ENCODE assay signal across 8 cellular contexts in the genomic region with DNA sequence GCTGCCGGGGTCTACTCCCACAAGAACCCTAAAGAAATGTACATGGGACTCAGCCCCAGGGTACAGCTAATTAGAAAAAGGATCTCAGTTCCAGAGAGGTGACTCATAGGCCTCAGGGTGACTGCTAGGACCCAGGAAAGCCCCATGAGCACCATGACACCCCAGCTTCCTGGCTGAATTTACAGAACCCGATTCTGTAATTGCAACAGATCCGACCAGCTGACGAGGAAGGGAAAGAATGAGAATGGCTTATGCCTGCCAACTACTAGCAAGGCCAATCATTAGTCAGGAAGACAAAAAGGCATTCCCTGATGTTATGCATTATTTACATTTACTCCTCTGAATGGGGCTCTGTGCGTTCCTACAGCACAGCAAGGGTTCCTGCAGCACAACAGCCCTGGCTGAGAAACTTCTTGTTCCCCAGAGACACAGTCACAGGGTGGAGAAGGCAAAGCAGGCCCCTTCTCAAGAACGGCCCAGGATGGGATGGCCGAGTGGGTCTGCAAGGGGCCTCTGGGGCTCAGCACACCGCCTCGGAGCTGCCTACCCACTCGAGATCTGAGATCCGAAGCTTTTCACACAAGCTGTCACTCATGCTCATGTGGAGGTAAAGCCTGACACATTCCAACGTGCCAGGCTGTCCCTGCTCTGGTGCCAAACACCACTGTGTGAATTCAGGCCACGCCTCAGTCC. TPM values are rescaled to one million over a fixed set of nuclear protein-coding genes. Genes with fewer than 3 reads are reported as not detected.
DNase-seq lines count a peak whose midpoint lies in the region; ATAC-seq lines count a peak whose summit lies in the region.

No MANE protein-coding gene starts in this region.

- peak overlapping the region; percentile 72 to 86 for H3K27ac ChIP-seq in esophagus (ENCODE audit: low read depth in 2 of 2, low read length in 1 of 2)
- H3K27ac ChIP-seq in rectal smooth muscle tissue (ENCODE audit: low read depth, low read length), result peak overlapping the region; percentile 40

- H3K4me3 Mint-ChIP-seq in activated CD8-positive, alpha-beta T cell treated with anti-CD3 and anti-CD28 coated beads, Interleukin-2, amount 10 ng/mL, durations not matched to agents 7 days and 5 days, result peak overlapping the region; percentile 52

- peak overlapping the region; percentile 79 for H3K27ac Mint-ChIP-seq in activated CD8-positive, alpha-beta T cell treated with anti-CD3 and anti-CD28 coated beads, Interleukin-2, amount 10 ng/mL, durations not matched to agents 7 days and 5 days

- no peaks in the 10 kb centered on the region for H3K9me3 Mint-ChIP-seq in activated CD8-positive, alpha-beta T cell treated with anti-CD3 and anti-CD28 coated beads, Interleukin-2, amount 10 ng/mL, durations not matched to agents 7 days and 5 days (ENCODE audit: insufficient read depth)

- no peak overlapping the region for H3K4me3 ChIP-seq in esophagus (ENCODE audit: low read depth in 1 of 2, low read length in 2 of 2)
- peak overlapping the region; percentile 44 for H3K4me3 ChIP-seq in rectal smooth muscle tissue (ENCODE audit: low read length)

- H3K4me1 ChIP-seq in esophagus (ENCODE audit: control insufficient read depth in 2 of 2, insufficient read depth in 2 of 2, low read length in 1 of 2) (peaks cover 4 to 5% of the 10 kb centered on the region in 2 donors), rectal smooth muscle tissue (ENCODE audit: control insufficient read depth, insufficient read depth, low read length) (peaks cover 7% of the 10 kb centered on the region)

- H3K27me3 ChIP-seq in esophagus (ENCODE audit: control insufficient read depth in 1 of 2, insufficient read depth in 2 of 2, low read length in 2 of 2) (no peaks in the 10 kb centered on the region), rectal smooth muscle tissue (ENCODE audit: control insufficient read depth, insufficient read depth, low read length) (no peaks in the 10 kb centered on the region)

- peaks cover 74% of the 10 kb centered on the region for H3K4me1 Mint-ChIP-seq in activated CD8-positive, alpha-beta T cell treated with anti-CD3 and anti-CD28 coated beads, Interleukin-2, amount 10 ng/mL, durations not matched to agents 7 days and 5 days (ENCODE audit: low read depth)

- H3K27me3 Mint-ChIP-seq in activated CD8-positive, alpha-beta T cell treated with anti-CD3 and anti-CD28 coated beads, Interleukin-2, amount 10 ng/mL, durations not matched to agents 7 days and 5 days (ENCODE audit: low read depth), result no peaks in the 10 kb centered on the region

- DNase-seq in left cardiac atrium (no peak), cardiac septum (ENCODE audit: low spot score) (no peak), LHCN-M2 (ENCODE audit: low read depth) (peak; percentile 87), DMS79 (lab: John Stamatoyannopoulos, UW) (no peak)
- peak; percentile 67 for DNase-seq in activated CD8-positive, alpha-beta T cell treated with anti-CD3 and anti-CD28 coated beads, Interleukin-2, amount 10 ng/mL, durations not matched to agents 7 days and 5 days

- no peaks in the 10 kb centered on the region for H3K9me3 ChIP-seq in esophagus (ENCODE audit: control insufficient read depth in 2 of 2, insufficient read depth in 1 of 2, low read depth in 1 of 2, low read length in 1 of 2)

- POLR2A ChIA-PET in activated CD8-positive, alpha-beta T cell treated with anti-CD3 and anti-CD28 coated beads, Interleukin-2, amount 10 ng/mL, durations not matched to agents 7 days and 5 days (lab: Charles Lee), result interaction anchor here (0.6 to 2.5 kb wide), 7 partner anchors 11 to 275 kb away, joined by 3 to 12 read pairs (median 4); a partner anchor contains a TSS

- no peak overlapping the region for H3K9ac ChIP-seq in rectal smooth muscle tissue (ENCODE audit: low read length)

- WGBS in esophagus, 2 donors, result 27 to 40% methylated on average over 13 of the region's 13 CpGs

- CTCF ChIA-PET in activated CD8-positive, alpha-beta T cell treated with anti-CD3 and anti-CD28 coated beads, Interleukin-2, amount 10 ng/mL, durations not matched to agents 7 days and 5 days (lab: Charles Lee), result interaction anchor here (1.1 to 4.8 kb wide), 6 partner anchors 11 to 59 kb away, joined by 3 to 27 read pairs (median 8); a partner anchor contains a TSS

- H3K36me3 Mint-ChIP-seq in activated CD8-positive, alpha-beta T cell treated with anti-CD3 and anti-CD28 coated beads, Interleukin-2, amount 10 ng/mL, durations not matched to agents 7 days and 5 days (ENCODE audit: low read depth), result peaks cover 64% of the 10 kb centered on the region

- H3K36me3 ChIP-seq in esophagus (ENCODE audit: control insufficient read depth in 2 of 2, insufficient read depth in 2 of 2, low read length in 1 of 2) (no peaks in the 10 kb centered on the region), rectal smooth muscle tissue (ENCODE audit: control insufficient read depth, insufficient read depth, low read length) (no peaks in the 10 kb centered on the region)

- intact Hi-C loops in left cardiac atrium (cut with DNase I) (no loop called here), cardiac septum (cut with DNase I) (no loop called here)

- ATAC-seq in left cardiac atrium, result peak; percentile 48 to 60
- ATAC-seq in activated CD8-positive, alpha-beta T cell treated with anti-CD3 and anti-CD28 coated beads, Interleukin-2, amount 10 ng/mL, durations not matched to agents 7 days and 5 days, result peak; percentile 62
- no peak for ATAC-seq in GM19324 (IDR thresholded peaks at IDR 0.05; ENCODE audit: low FRiP score, unreplicated experiment)

RNA-seq across cellular contexts. Expression of a gene that starts 27.2 kb away (rescaled TPM):
- under 1 TPM; 0.35 to 0.37 TPM for total RNA-seq in left cardiac atrium
- not detected for total RNA-seq in cardiac septum
- 0.69 and 1.1 TPM in 2 replicates for total RNA-seq in LHCN-M2 (2014; rRNA removed)
- 1.5 TPM for polyA plus RNA-seq in LHCN-M2 (2012)
- total RNA-seq in activated CD8-positive, alpha-beta T cell treated with anti-CD3 and anti-CD28 coated beads, Interleukin-2, amount 10 ng/mL, durations not matched to agents 7 days and 5 days, result 10 to 100 TPM; 33.8 to 34.1 TPM
- 1 to 10 TPM; 1.4 to 3.9 TPM for polyA plus RNA-seq in esophagus

RNA-seq across cellular contexts. Expression of a gene that starts 36.7 kb away (rescaled TPM):
- total RNA-seq in left cardiac atrium (1 to 10 TPM in 1 of 2 donors, under 1 TPM in 1; 0.47 to 2.6 TPM), cardiac septum (1.9 TPM), LHCN-M2 (2014; rRNA removed) (0.52 and 1.4 TPM in 2 replicates)
- polyA plus RNA-seq in LHCN-M2 (2012), result 1.8 TPM
- 10 to 100 TPM; 44.8 to 50.8 TPM for total RNA-seq in activated CD8-positive, alpha-beta T cell treated with anti-CD3 and anti-CD28 coated beads, Interleukin-2, amount 10 ng/mL, durations not matched to agents 7 days and 5 days
- 10 to 100 TPM in 1 of 2 donors, 1 to 10 TPM in 1; 8.3 to 10.3 TPM for polyA plus RNA-seq in esophagus

RNA-seq across cellular contexts. Expression of a gene that starts 52.2 kb away (rescaled TPM):
- total RNA-seq in left cardiac atrium (1 to 10 TPM; 5.8 to 7.5 TPM), cardiac septum (3.5 TPM), LHCN-M2 (2014; rRNA removed) (5.6 and 9.5 TPM in 2 replicates)
- 9.9 TPM for polyA plus RNA-seq in LHCN-M2 (2012)
- total RNA-seq in activated CD8-positive, alpha-beta T cell treated with anti-CD3 and anti-CD28 coated beads, Interleukin-2, amount 10 ng/mL, durations not matched to agents 7 days and 5 days, result 100 to 1,000 TPM in 1 of 2 experiments, 10 to 100 TPM in 1; 96.7 to 104 TPM
- polyA plus RNA-seq in esophagus, result 10 to 100 TPM in 1 of 2 donors, 1 to 10 TPM in 1; 6.3 to 10.5 TPM

RNA-seq across cellular contexts. Expression of a gene that starts 53.2 kb away (rescaled TPM):
- total RNA-seq in left cardiac atrium, result under 1 TPM; 0.32 to 0.71 TPM
- 0.24 TPM for total RNA-seq in cardiac septum
- 0.06 TPM in 2 replicates for total RNA-seq in LHCN-M2 (2014; rRNA removed)
- polyA plus RNA-seq in LHCN-M2 (2012), result 0.09 TPM
- under 1 TPM; 0.16 to 0.24 TPM for total RNA-seq in activated CD8-positive, alpha-beta T cell treated with anti-CD3 and anti-CD28 coated beads, Interleukin-2, amount 10 ng/mL, durations not matched to agents 7 days and 5 days
- under 1 TPM; 0.01 to 0.02 TPM for polyA plus RNA-seq in esophagus

Comparison
In these comparisons a context has a peak if more than half of its experiments do, and no peak if none do; other contexts are left out.
1. DNase-seq: peak in LHCN-M2 (single experiment) and activated CD8-positive, alpha-beta T cell treated with anti-CD3 and anti-CD28 coated beads, Interleukin-2, amount 10 ng/mL, durations not matched to agents 7 days and 5 days (single experiment); none in left cardiac atrium (single experiment), cardiac septum (single experiment) and DMS79 (single experiment).
2. RNA of a gene that starts 27.2 kb away (total RNA-seq): 33.8 to 34.1 TPM in activated CD8-positive, alpha-beta T cell treated with anti-CD3 and anti-CD28 coated beads, Interleukin-2, amount 10 ng/mL, durations not matched to agents 7 days and 5 days; 0.69 to 1.1 TPM in LHCN-M2, 0.35 to 0.37 TPM in left cardiac atrium and not detected in cardiac septum (single experiment); every median in the first group is over 10 times any median in the second.
3. RNA of a gene that starts 36.7 kb away (total RNA-seq): 44.8 to 50.8 TPM in activated CD8-positive, alpha-beta T cell treated with anti-CD3 and anti-CD28 coated beads, Interleukin-2, amount 10 ng/mL, durations not matched to agents 7 days and 5 days; 0.47 to 2.6 TPM in left cardiac atrium, 1.9 TPM in cardiac septum (single experiment) and 0.52 to 1.4 TPM in LHCN-M2; every median in the first group is over 10 times any median in the second.